1 cellular context compared by ENCODE assay signal in the genomic region with DNA sequence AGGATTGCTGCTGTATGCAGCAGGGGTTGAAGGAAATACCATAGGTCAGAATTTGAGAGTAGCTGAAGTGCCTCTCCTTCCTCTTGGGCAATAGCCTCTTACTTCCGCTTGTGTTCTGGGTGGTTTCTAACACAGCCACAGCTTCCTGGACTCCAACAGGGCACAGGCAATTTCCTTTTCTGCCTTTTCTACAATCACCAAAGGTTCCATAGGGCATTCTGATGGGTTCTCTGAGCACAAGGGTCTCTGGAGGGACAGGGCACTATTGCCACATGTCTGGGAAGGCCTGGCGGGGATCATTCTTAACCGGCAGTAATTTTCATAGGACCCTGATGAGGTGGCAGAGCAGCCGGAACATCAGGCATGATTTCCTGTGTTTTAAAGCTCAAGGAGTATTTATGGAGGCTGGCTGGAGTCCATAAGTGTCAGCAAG.
TF ChIP-seq lines count a peak whose summit lies in the region.

No MANE protein-coding gene starts in this region.

TF ChIP-seq in WTC11, 78 proteins besides CTCF, POLR2A, EP300 and RAD21 (continued from another document):
- TF ChIP-seq, protein P1, sequence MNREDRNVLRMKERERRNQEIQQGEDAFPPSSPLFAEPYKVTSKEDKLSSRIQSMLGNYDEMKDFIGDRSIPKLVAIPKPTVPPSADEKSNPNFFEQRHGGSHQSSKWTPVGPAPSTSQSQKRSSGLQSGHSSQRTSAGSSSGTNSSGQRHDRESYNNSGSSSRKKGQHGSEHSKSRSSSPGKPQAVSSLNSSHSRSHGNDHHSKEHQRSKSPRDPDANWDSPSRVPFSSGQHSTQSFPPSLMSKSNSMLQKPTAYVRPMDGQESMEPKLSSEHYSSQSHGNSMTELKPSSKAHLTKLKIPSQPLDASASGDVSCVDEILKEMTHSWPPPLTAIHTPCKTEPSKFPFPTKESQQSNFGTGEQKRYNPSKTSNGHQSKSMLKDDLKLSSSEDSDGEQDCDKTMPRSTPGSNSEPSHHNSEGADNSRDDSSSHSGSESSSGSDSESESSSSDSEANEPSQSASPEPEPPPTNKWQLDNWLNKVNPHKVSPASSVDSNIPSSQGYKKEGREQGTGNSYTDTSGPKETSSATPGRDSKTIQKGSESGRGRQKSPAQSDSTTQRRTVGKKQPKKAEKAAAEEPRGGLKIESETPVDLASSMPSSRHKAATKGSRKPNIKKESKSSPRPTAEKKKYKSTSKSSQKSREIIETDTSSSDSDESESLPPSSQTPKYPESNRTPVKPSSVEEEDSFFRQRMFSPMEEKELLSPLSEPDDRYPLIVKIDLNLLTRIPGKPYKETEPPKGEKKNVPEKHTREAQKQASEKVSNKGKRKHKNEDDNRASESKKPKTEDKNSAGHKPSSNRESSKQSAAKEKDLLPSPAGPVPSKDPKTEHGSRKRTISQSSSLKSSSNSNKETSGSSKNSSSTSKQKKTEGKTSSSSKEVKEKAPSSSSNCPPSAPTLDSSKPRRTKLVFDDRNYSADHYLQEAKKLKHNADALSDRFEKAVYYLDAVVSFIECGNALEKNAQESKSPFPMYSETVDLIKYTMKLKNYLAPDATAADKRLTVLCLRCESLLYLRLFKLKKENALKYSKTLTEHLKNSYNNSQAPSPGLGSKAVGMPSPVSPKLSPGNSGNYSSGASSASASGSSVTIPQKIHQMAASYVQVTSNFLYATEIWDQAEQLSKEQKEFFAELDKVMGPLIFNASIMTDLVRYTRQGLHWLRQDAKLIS (CRISPR knock-in tag; IDR thresholded peaks at IDR 0.05; ENCODE audit: borderline replicate concordance): no peak
- TF ChIP-seq, protein P2, sequence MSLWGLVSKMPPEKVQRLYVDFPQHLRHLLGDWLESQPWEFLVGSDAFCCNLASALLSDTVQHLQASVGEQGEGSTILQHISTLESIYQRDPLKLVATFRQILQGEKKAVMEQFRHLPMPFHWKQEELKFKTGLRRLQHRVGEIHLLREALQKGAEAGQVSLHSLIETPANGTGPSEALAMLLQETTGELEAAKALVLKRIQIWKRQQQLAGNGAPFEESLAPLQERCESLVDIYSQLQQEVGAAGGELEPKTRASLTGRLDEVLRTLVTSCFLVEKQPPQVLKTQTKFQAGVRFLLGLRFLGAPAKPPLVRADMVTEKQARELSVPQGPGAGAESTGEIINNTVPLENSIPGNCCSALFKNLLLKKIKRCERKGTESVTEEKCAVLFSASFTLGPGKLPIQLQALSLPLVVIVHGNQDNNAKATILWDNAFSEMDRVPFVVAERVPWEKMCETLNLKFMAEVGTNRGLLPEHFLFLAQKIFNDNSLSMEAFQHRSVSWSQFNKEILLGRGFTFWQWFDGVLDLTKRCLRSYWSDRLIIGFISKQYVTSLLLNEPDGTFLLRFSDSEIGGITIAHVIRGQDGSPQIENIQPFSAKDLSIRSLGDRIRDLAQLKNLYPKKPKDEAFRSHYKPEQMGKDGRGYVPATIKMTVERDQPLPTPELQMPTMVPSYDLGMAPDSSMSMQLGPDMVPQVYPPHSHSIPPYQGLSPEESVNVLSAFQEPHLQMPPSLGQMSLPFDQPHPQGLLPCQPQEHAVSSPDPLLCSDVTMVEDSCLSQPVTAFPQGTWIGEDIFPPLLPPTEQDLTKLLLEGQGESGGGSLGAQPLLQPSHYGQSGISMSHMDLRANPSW (CRISPR knock-in tag; conservative IDR thresholded peaks at IDR 0.05; ENCODE audit: low read depth): no peak
- no peak for TF ChIP-seq TEAD4 (CRISPR knock-in tag; IDR thresholded peaks at IDR 0.05)
- no peak for TF ChIP-seq AR (CRISPR knock-in tag; IDR thresholded peaks at IDR 0.05)
- TF ChIP-seq ZNF263 (CRISPR knock-in tag; IDR thresholded peaks at IDR 0.05; ENCODE audit: low read depth): no peak
- no peak for TF ChIP-seq CBFB (CRISPR knock-in tag; IDR thresholded peaks at IDR 0.05; ENCODE audit: low read depth)
- TF ChIP-seq, protein P3, sequence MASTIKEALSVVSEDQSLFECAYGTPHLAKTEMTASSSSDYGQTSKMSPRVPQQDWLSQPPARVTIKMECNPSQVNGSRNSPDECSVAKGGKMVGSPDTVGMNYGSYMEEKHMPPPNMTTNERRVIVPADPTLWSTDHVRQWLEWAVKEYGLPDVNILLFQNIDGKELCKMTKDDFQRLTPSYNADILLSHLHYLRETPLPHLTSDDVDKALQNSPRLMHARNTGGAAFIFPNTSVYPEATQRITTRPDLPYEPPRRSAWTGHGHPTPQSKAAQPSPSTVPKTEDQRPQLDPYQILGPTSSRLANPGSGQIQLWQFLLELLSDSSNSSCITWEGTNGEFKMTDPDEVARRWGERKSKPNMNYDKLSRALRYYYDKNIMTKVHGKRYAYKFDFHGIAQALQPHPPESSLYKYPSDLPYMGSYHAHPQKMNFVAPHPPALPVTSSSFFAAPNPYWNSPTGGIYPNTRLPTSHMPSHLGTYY (CRISPR knock-in tag; IDR thresholded peaks at IDR 0.05): no peak
